In genomic region chr3:46078712-46079400, GRCh38 we compare ENCODE assay signal across 7 cellular contexts. TPM values are rescaled to one million over a fixed set of nuclear protein-coding genes. Genes with fewer than 3 reads are reported as not detected.
DNase-seq lines count a peak whose midpoint lies in the region; ATAC-seq, FAIRE-seq and TF ChIP-seq lines count a peak whose summit lies in the region.

No MANE protein-coding gene starts in this region.

- peak; percentile 100 for TF ChIP-seq CTCF in choroid plexus epithelial cell (conservative IDR thresholded peaks at IDR 0.05; ENCODE audit: low read depth, low read length)

- FAIRE-seq in GM12892 (lab: Jason Lieb, UNC), result peak; percentile 99

- TF ChIP-seq POLR2A in GM12892 (IDR thresholded peaks at IDR 0.05; ENCODE audit: low read depth, low read length), result no peak

- no peak for DNase-seq in GM12892 (ENCODE audit: insufficient read length)
- peak; percentile 79 to 93 for DNase-seq in NCI-H526 (lab: John Stamatoyannopoulos, UW)
- DNase-seq in activated CD4-positive, alpha-beta T cell treated with anti-CD3 and anti-CD28 coated beads for 24 hours (ENCODE audit: low read depth in 2 of 2), result peak; percentile 85 to 91
- peak; percentile 97 for DNase-seq in choroid plexus epithelial cell (ENCODE audit: low read depth)
- peak; percentile 88 for DNase-seq in left lobe of liver (ENCODE audit: low spot score)
- peak; percentile 93 for DNase-seq in stimulated activated CD4-positive, alpha-beta T cell treated with anti-CD3 and anti-CD28 coated beads, Interleukin-4, amount 100 ng/mL, for 24 hours

- H3K4me3 ChIP-seq in choroid plexus epithelial cell (ENCODE audit: low read depth, low read length), result peak overlapping the region; percentile 20

- peak; percentile 67 for ATAC-seq in HG03439 (IDR thresholded peaks at IDR 0.05; ENCODE audit: unreplicated experiment)
- peak; percentile 100 for ATAC-seq in left lobe of liver

RNA-seq across cellular contexts. Expression of gene XCR1, which starts 51.6 kb away (rescaled TPM):
- 0.04 TPM for polyA plus RNA-seq in GM12892 (2012; ENCODE audit: missing spikeins)
- not detected for total RNA-seq in left lobe of liver
